In genomic region chr1:33080373-33080772, GRCh38 we compare ENCODE assay signal across 8 cellular contexts. TPM values are rescaled to one million over a fixed set of nuclear protein-coding genes. Genes with fewer than 3 reads are reported as not detected.
A peak's percentile ranks its signal among the peaks of the same experiment; 100 is the strongest.
DNase-seq lines count a peak whose midpoint lies in the region; TF ChIP-seq lines count a peak whose summit lies in the region.

No MANE protein-coding gene starts in this region.

- H3K4me3 ChIP-seq in OCI-LY1 (ENCODE audit: low read depth, low read length, poor library complexity, severe bottlenecking) (peak overlapping the region; percentile 60), neuron (ENCODE audit: low read length) (peak overlapping the region; percentile 66)
- peak overlapping the region; percentile 64 for H3K4me3 ChIP-seq in effector memory CD4-positive, alpha-beta T cell (ENCODE audit: insufficient read depth, low read depth, low read length, poor library complexity, severe bottlenecking)

- no peaks in the 10 kb centered on the region for H3K9me2 ChIP-seq in OCI-LY1 (ENCODE audit: low read depth, low read length)

- peaks cover 32 to 47% (median 33%) of the 10 kb centered on the region in 3 donors for H3K27me3 Mint-ChIP-seq in CD14-positive monocyte (ENCODE audit: low read depth in 3 of 3)

- intact Hi-C loops in CD14-positive monocyte (cut with micrococcal nuclease), result loop anchor here in 1 of 2 donors (10.0 kb wide), 1 partner anchor 146 kb away; no protein-coding TSS in a partner anchor

- peaks cover 0 to 1% of the 10 kb centered on the region in 2 donors for H3K36me3 Mint-ChIP-seq in CD14-positive monocyte

- H3K79me2 ChIP-seq in OCI-LY1 (ENCODE audit: insufficient read depth, low read length), result no peaks in the 10 kb centered on the region

- peaks cover 18% of the 10 kb centered on the region for H3K4me1 Mint-ChIP-seq in CD14-positive monocyte

- DNase-seq in CD14-positive monocyte (ENCODE audit: low spot score) (no peak), NCI-H1417 (lab: John Stamatoyannopoulos, UW) (no peak), AG20443 (ENCODE audit: low spot score) (no peak), AG08395 (ENCODE audit: low spot score) (no peak)
- DNase-seq in effector memory CD4-positive, alpha-beta T cell, result no peak
- DNase-seq in stimulated activated CD4-positive, alpha-beta T cell treated with anti-CD3 and anti-CD28 coated beads, Interleukin-4, amount 100 ng/mL, for 4 hours, result no peak

- no peaks in the 10 kb centered on the region for H3F3A ChIP-seq in OCI-LY1 (ENCODE audit: insufficient read depth, low read length)

- peak overlapping the region; percentile 76 for H3K4me2 ChIP-seq in OCI-LY1 (ENCODE audit: low read length)

- TF ChIP-seq CTCF in CD14-positive monocyte (IDR thresholded peaks at IDR 0.05) (no peak), OCI-LY1 (IDR thresholded peaks at IDR 0.05; ENCODE audit: low read length) (no peak)

- H3K9me3 ChIP-seq in OCI-LY1 (ENCODE audit: low read length) (no peaks in the 10 kb centered on the region), neuron (ENCODE audit: low read length) (no peaks in the 10 kb centered on the region)
- H3K9me3 ChIP-seq in effector memory CD4-positive, alpha-beta T cell (ENCODE audit: control insufficient read depth, low read length), result no peaks in the 10 kb centered on the region

- H3K27me3 ChIP-seq in OCI-LY1 (ENCODE audit: insufficient read depth, low read length) (no peaks in the 10 kb centered on the region; the same call in 1 of the 2 replicates), neuron (ENCODE audit: insufficient read depth, low read length) (no peaks in the 10 kb centered on the region)
- no peaks in the 10 kb centered on the region for H3K27me3 ChIP-seq in effector memory CD4-positive, alpha-beta T cell (replicated peaks; ENCODE audit: control insufficient read depth, insufficient read depth, low read length, poor library complexity, severe bottlenecking)

- peaks cover 14% of the 10 kb centered on the region for H3K4me1 ChIP-seq in OCI-LY1 (ENCODE audit: insufficient read depth, low read length, severe bottlenecking)
- H3K4me1 ChIP-seq in effector memory CD4-positive, alpha-beta T cell (ENCODE audit: control insufficient read depth, insufficient read depth, low read length, poor library complexity, severe bottlenecking), result peaks cover 16% of the 10 kb centered on the region
- peaks cover 20% of the 10 kb centered on the region for H3K4me1 ChIP-seq in neuron (ENCODE audit: insufficient read depth, low read length)

- H3K4me3 Mint-ChIP-seq in CD14-positive monocyte, result peak overlapping the region; percentile 76 to 86

- H3K27ac Mint-ChIP-seq in CD14-positive monocyte, result peak overlapping the region in 2 of 7 donors; percentile 38 to 84

- H3K9ac ChIP-seq in OCI-LY1 (ENCODE audit: low read length), result peak overlapping the region; percentile 45; the same call in 1 of the 2 replicates

- 0 out of 2 replicates have a peak overlapping the region, but pooled peaks have one; percentile 40 for H2AFZ ChIP-seq in OCI-LY1 (ENCODE audit: low read length)
- H2AFZ ChIP-seq in neuron (ENCODE audit: low read depth, low read length), result peak overlapping the region; percentile 47

- no peak overlapping the region for H3K27ac ChIP-seq in OCI-LY1 (ENCODE audit: low read depth, low read length, poor library complexity, severe bottlenecking)
- H3K27ac ChIP-seq in effector memory CD4-positive, alpha-beta T cell (ENCODE audit: insufficient read depth, low read length, poor library complexity, severe bottlenecking), result peak overlapping the region; percentile 62

- H4K20me1 ChIP-seq in OCI-LY1 (ENCODE audit: insufficient read depth, low read length), result no peaks in the 10 kb centered on the region

- H3K36me3 ChIP-seq in OCI-LY1 (ENCODE audit: insufficient read depth, low read length) (no peaks in the 10 kb centered on the region), neuron (ENCODE audit: insufficient read depth, low read length) (no peaks in the 10 kb centered on the region)
- no peaks in the 10 kb centered on the region for H3K36me3 ChIP-seq in effector memory CD4-positive, alpha-beta T cell (ENCODE audit: control insufficient read depth, insufficient read depth, low read length)

- H3K9me3 Mint-ChIP-seq in CD14-positive monocyte, result peaks cover 0 to 13% (median 0%) of the 10 kb centered on the region in 7 donors

RNA-seq across cellular contexts. Expression of gene AZIN2, which starts 0.6 kb away (rescaled TPM):
- under 1 TPM in 1 of 2 donors, not detected in 1; 0.89 TPM for polyA plus RNA-seq in CD14-positive monocyte

RNA-seq across cellular contexts. Expression of gene AK2, which starts 43.7 kb away (rescaled TPM):
- polyA plus RNA-seq in CD14-positive monocyte, result 100 to 1,000 TPM; 162 to 180 TPM
